ENCODE assay signal across 1 cellular context in genomic region chr13:31209819-31210209, GRCh38.
TF ChIP-seq lines count a peak whose summit lies in the region.

No MANE protein-coding gene starts in this region.

TF ChIP-seq in WTC11, 78 proteins besides CTCF, POLR2A, EP300 and RAD21:
- no peak for TF ChIP-seq ZNF281 (CRISPR knock-in tag; IDR thresholded peaks at IDR 0.05)
- no peak for TF ChIP-seq ZNF263 (CRISPR knock-in tag; IDR thresholded peaks at IDR 0.05; ENCODE audit: low read depth)
- TF ChIP-seq HMGXB4 (CRISPR knock-in tag; IDR thresholded peaks at IDR 0.05): no peak
- TF ChIP-seq NR1H2 (CRISPR knock-in tag; IDR thresholded peaks at IDR 0.05): no peak
- TF ChIP-seq PREB (CRISPR knock-in tag; IDR thresholded peaks at IDR 0.05; ENCODE audit: borderline replicate concordance): no peak
- TF ChIP-seq, protein P1, sequence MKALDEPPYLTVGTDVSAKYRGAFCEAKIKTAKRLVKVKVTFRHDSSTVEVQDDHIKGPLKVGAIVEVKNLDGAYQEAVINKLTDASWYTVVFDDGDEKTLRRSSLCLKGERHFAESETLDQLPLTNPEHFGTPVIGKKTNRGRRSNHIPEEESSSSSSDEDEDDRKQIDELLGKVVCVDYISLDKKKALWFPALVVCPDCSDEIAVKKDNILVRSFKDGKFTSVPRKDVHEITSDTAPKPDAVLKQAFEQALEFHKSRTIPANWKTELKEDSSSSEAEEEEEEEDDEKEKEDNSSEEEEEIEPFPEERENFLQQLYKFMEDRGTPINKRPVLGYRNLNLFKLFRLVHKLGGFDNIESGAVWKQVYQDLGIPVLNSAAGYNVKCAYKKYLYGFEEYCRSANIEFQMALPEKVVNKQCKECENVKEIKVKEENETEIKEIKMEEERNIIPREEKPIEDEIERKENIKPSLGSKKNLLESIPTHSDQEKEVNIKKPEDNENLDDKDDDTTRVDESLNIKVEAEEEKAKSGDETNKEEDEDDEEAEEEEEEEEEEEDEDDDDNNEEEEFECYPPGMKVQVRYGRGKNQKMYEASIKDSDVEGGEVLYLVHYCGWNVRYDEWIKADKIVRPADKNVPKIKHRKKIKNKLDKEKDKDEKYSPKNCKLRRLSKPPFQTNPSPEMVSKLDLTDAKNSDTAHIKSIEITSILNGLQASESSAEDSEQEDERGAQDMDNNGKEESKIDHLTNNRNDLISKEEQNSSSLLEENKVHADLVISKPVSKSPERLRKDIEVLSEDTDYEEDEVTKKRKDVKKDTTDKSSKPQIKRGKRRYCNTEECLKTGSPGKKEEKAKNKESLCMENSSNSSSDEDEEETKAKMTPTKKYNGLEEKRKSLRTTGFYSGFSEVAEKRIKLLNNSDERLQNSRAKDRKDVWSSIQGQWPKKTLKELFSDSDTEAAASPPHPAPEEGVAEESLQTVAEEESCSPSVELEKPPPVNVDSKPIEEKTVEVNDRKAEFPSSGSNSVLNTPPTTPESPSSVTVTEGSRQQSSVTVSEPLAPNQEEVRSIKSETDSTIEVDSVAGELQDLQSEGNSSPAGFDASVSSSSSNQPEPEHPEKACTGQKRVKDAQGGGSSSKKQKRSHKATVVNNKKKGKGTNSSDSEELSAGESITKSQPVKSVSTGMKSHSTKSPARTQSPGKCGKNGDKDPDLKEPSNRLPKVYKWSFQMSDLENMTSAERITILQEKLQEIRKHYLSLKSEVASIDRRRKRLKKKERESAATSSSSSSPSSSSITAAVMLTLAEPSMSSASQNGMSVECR (CRISPR knock-in tag; IDR thresholded peaks at IDR 0.05; ENCODE audit: borderline replicate concordance): no peak
- TF ChIP-seq E2F5 (CRISPR knock-in tag; IDR thresholded peaks at IDR 0.05): no peak
- no peak for TF ChIP-seq ATF2 (CRISPR knock-in tag; IDR thresholded peaks at IDR 0.05; ENCODE audit: borderline replicate concordance, low read depth)
- TF ChIP-seq, protein P2, sequence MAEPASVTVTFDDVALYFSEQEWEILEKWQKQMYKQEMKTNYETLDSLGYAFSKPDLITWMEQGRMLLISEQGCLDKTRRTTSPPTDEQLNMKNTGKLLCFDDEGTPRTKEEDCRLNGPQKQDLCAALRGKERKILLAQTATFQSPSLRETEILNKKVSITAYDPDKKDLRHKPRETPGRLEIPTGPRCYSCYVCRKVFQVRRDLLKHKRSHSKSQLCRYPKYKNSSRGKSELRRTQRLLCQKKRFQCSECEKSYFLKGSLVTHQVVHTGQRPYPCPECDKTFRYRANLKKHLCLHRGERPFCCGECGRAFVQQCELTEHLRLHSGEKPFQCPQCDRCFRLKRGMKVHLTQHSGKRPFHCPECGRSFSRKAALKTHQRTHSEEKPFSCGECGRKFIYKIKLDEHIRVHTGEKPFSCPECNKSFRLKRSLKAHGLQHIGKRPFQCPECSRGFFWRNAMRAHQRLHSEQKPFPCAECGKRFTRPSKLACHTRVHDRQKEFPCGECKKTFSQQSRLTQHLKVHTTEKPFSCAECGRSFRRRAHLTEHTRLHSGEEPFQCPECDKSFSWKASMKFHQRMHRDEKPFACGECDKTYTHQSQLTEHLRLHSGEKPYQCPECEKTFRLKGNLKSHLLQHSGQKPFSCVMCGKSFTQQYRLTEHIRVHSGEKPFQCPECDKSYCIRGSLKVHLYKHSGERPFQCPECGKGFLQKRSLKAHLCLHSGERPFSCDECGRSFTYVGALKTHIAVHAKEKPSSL (CRISPR knock-in tag; conservative IDR thresholded peaks at IDR 0.05): no peak
- no peak for TF ChIP-seq FOXJ3 (CRISPR knock-in tag; IDR thresholded peaks at IDR 0.05; ENCODE audit: borderline replicate concordance)
- TF ChIP-seq, protein P3, sequence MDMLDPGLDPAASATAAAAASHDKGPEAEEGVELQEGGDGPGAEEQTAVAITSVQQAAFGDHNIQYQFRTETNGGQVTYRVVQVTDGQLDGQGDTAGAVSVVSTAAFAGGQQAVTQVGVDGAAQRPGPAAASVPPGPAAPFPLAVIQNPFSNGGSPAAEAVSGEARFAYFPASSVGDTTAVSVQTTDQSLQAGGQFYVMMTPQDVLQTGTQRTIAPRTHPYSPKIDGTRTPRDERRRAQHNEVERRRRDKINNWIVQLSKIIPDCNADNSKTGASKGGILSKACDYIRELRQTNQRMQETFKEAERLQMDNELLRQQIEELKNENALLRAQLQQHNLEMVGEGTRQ (CRISPR knock-in tag; IDR thresholded peaks at IDR 0.05): no peak
- no peak for TF ChIP-seq ZBTB43 (CRISPR knock-in tag; IDR thresholded peaks at IDR 0.05)
